In the genomic region with DNA sequence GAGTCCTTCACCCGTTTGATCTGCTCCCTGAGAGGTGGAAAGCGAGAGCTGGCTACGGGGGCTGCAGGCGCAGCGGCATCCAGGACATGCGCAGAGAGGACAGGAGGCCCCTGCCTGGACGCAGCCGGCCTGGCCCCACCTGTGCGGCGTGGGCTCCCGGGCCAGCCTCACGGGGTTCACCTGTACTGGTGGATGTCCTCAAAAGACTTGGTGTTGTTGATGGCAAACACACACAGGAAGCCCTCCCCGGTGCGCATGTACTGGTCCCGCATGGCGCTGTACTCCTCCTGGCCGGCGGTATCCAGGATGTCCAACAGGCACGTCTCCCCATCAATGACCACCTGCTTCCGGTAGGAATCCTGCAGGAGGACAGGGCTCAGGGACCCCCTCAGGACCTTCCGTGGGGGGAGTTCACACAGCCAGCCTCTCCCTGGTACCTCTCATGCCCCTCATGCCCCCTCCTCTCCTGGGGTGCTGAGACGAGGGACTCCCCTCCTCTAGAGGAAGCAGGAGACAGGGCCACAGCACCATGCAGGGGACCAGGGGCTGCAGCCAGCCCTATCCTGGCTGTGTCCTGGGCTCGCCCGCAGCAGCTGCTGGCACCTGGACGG, we compare ENCODE assay signal across 10 cellular contexts. TPM values are rescaled to one million over a fixed set of nuclear protein-coding genes. Genes with fewer than 3 reads are reported as not detected.
DNase-seq lines count a peak whose midpoint lies in the region; ATAC-seq, FAIRE-seq and TF ChIP-seq lines count a peak whose summit lies in the region.
"Had no signal": no experiment of that assay in that cellular context is flagged by ENCODE, and none has a peak within 500 bp of the region (broad histone marks: within the 10 kb centered on the region; RNA-seq: fewer than 3 reads in every experiment).

No MANE protein-coding gene starts in this region.

- TF ChIP-seq RAD21 in A549 (conservative IDR thresholded peaks at IDR 0.05 in 1 of 2, IDR thresholded peaks at IDR 0.05 in 1 of 2): no peak

- POLR2A ChIA-PET in A549 (lab: Yijun Ruan, JAX): no interaction called here

- peak overlapping the region; percentile 57 for H3K4me3 Mint-ChIP-seq in activated T-helper 17 cell treated with anti-CD3 and anti-CD28 coated beads, Interleukin-2, amount 50 U/mL, for 72 hours

- H3K4me3 ChIP-seq in A549 (peak overlapping the region; percentile 89; the same call in 2 of the 3 replicates), GM06990 (replicated peaks; ENCODE audit: low read depth, low read length) (peak overlapping the region; percentile 81), lower lobe of right lung (peak overlapping the region; percentile 80), thyroid gland (replicated peaks in 1 of 3) (no peak overlapping the region), mucosa of descending colon (no peak overlapping the region)

- intact Hi-C loops in lower lobe of right lung (cut with DNase I) (no loop called here), thyroid gland (cut with DNase I) (no loop called here), mucosa of descending colon (cut with DNase I, micrococcal nuclease) (no loop called here)

- no peaks in the 10 kb centered on the region for H3K27me3 Mint-ChIP-seq in activated T-helper 17 cell treated with anti-CD3 and anti-CD28 coated beads, Interleukin-2, amount 50 U/mL, for 72 hours

- H3K4me1 ChIP-seq in A549: peaks cover 12% of the 10 kb centered on the region
- H3K4me1 ChIP-seq in lower lobe of right lung: peaks cover 34% of the 10 kb centered on the region
- peaks cover 18 to 37% of the 10 kb centered on the region in 2 donors for H3K4me1 ChIP-seq in thyroid gland
- H3K4me1 ChIP-seq in mucosa of descending colon (ENCODE audit: low read depth): peaks cover 21% of the 10 kb centered on the region

- H3K4me1 Mint-ChIP-seq in activated T-helper 17 cell treated with anti-CD3 and anti-CD28 coated beads, Interleukin-2, amount 50 U/mL, for 72 hours: no peaks in the 10 kb centered on the region

- FAIRE-seq in A549 (lab: Jason Lieb, UNC): no peak
- FAIRE-seq: GM19239 had no signal

- no peak for TF ChIP-seq EP300 in A549 (IDR thresholded peaks at IDR 0.05)

- CTCF ChIA-PET in A549 (lab: Yijun Ruan, JAX): interaction anchor here (1.1 to 5.8 kb wide), 6 partner anchors 12 to 24 kb away, joined by 3 to 40 read pairs (median 7); no protein-coding TSS in a partner anchor

- H3K9me3 ChIP-seq in A549: no peaks in the 10 kb centered on the region
- H3K9me3 ChIP-seq in lower lobe of right lung: no peaks in the 10 kb centered on the region
- H3K9me3 ChIP-seq in thyroid gland: no peaks in the 10 kb centered on the region
- H3K9me3 ChIP-seq in mucosa of descending colon: no peaks in the 10 kb centered on the region
- H3K9me3 ChIP-seq: left lung had no signal

- H3K27me3 ChIP-seq in GM06990 (replicated peaks; ENCODE audit: control insufficient read depth, insufficient read depth, low read length): no peaks in the 10 kb centered on the region
- peaks cover 4% of the 10 kb centered on the region for H3K27me3 ChIP-seq in lower lobe of right lung (ENCODE audit: low read depth)
- H3K27me3 ChIP-seq in thyroid gland: no peaks in the 10 kb centered on the region

- H3K9me3 Mint-ChIP-seq in activated T-helper 17 cell treated with anti-CD3 and anti-CD28 coated beads, Interleukin-2, amount 50 U/mL, for 72 hours: no peaks in the 10 kb centered on the region

- H3K36me3 Mint-ChIP-seq in activated T-helper 17 cell treated with anti-CD3 and anti-CD28 coated beads, Interleukin-2, amount 50 U/mL, for 72 hours (ENCODE audit: low read depth): peaks cover 14% of the 10 kb centered on the region

- ATAC-seq in A549 (no peak), lower lobe of right lung (no peak), mucosa of descending colon (no peak)
- no peak for ATAC-seq in activated T-helper 17 cell treated with anti-CD3 and anti-CD28 coated beads, Interleukin-2, amount 50 U/mL, for 72 hours (replicated peaks)

- peak overlapping the region; percentile 97 for H3K4me2 ChIP-seq in A549

- DNase-seq in A549 (ENCODE audit: low read depth in 1 of 2, low spot score in 1 of 2) (no peak), GM06990 (ENCODE audit: extremely low read depth, insufficient read length) (no peak), lower lobe of right lung (no peak), thyroid gland (no peak), middle frontal gyrus (ENCODE audit: extremely low spot score, low spot score) (no peak), DMS153 treated with DMSO at 0.1 percent for 48 hours (lab: John Stamatoyannopoulos, UW; ENCODE audit: unreplicated experiment) (no peak), mucosa of descending colon (no peak)

- no peak overlapping the region for H3K27ac Mint-ChIP-seq in activated T-helper 17 cell treated with anti-CD3 and anti-CD28 coated beads, Interleukin-2, amount 50 U/mL, for 72 hours

- 93% methylated on average over 11 of the region's 25 CpGs for WGBS in A549 (ENCODE audit: missing lambda C conversion rate)
- 96 to 98% methylated on average over 7 to 21 of the region's 25 CpGs for WGBS in thyroid gland, 2 donors

- H3K27ac ChIP-seq in A549 (peak overlapping the region in 1 of 2 experiments; percentile 98; a peak in 2 of 6 replicates), lower lobe of right lung (peak overlapping the region; percentile 59), thyroid gland (no peak overlapping the region)

- TF ChIP-seq CTCF in A549 (IDR thresholded peaks at IDR 0.05): no peak
- no peak for TF ChIP-seq CTCF in GM06990 (IDR thresholded peaks at IDR 0.05; ENCODE audit: insufficient read depth, low read length, poor library complexity, severe bottlenecking)
- no peak for TF ChIP-seq CTCF in lower lobe of right lung (IDR thresholded peaks at IDR 0.05)
- no peak for TF ChIP-seq CTCF in thyroid gland (IDR thresholded peaks at IDR 0.05)
- TF ChIP-seq CTCF in mucosa of descending colon (IDR thresholded peaks at IDR 0.05): no peak

- TF ChIP-seq POLR2A in A549 (IDR thresholded peaks at IDR 0.05; ENCODE audit: low read length) (no peak), thyroid gland (IDR thresholded peaks at IDR 0.05) (no peak)

- H3K36me3 ChIP-seq in GM06990 (ENCODE audit: control insufficient read depth, insufficient read depth, low read length): peaks cover 18% of the 10 kb centered on the region
- peaks cover 33% of the 10 kb centered on the region for H3K36me3 ChIP-seq in lower lobe of right lung
- peaks cover 17 to 20% of the 10 kb centered on the region in 2 donors for H3K36me3 ChIP-seq in thyroid gland
- H3K36me3 ChIP-seq in mucosa of descending colon (ENCODE audit: low read depth): no peaks in the 10 kb centered on the region

RNA-seq across cellular contexts. Expression of gene HRAS, which starts 1.7 kb away (rescaled TPM):
- polyA plus RNA-seq in A549 (2011; rRNA removed) (56.3 and 63.3 TPM in 2 replicates), A549 (2017; fragmentation: RNase III; extraction: RNeasy Plus Mini Kit Qiagen cat#74134 plus additional on column Dnase treatment) (86.9 to 96.3 TPM (median 88.2 TPM) in 3 replicates)
- 189 and 255 TPM in 2 replicates for polyA plus RNA-seq in A549 (2012; cell fraction: cytosol; rRNA removed)
- 141 and 185 TPM in 2 replicates for polyA plus RNA-seq in A549 (2012; cell fraction: nucleus; rRNA removed)
- polyA minus RNA-seq in A549 (2011; rRNA and poly(A)+ RNA removed): 71.6 and 81.9 TPM in 2 replicates
- total RNA-seq in activated T-helper 17 cell treated with anti-CD3 and anti-CD28 coated beads, Interleukin-2, amount 50 U/mL, for 72 hours: 10 to 100 TPM; 29.5 to 73.2 TPM
- total RNA-seq in lower lobe of right lung (36.3 TPM), thyroid gland (10 to 100 TPM; 16.9 to 41.3 (median 29.9) TPM), mucosa of descending colon (10 to 100 TPM; 41.4 to 50.6 (median 50.1) TPM)

RNA-seq across cellular contexts. Expression of gene LRRC56, which starts 3.6 kb away (rescaled TPM):
- polyA plus RNA-seq in A549 (2011; rRNA removed) (0.30 and 0.32 TPM in 2 replicates), A549 (2017; fragmentation: RNase III; extraction: RNeasy Plus Mini Kit Qiagen cat#74134 plus additional on column Dnase treatment) (0.47 to 1.1 TPM (median 1.0 TPM) in 3 replicates)
- polyA plus RNA-seq in A549 (2012; cell fraction: cytosol; rRNA removed): 0.29 and 0.49 TPM in 2 replicates
- 2.3 and 2.6 TPM in 2 replicates for polyA plus RNA-seq in A549 (2012; cell fraction: nucleus; rRNA removed)
- polyA minus RNA-seq in A549 (2011; rRNA and poly(A)+ RNA removed): 0.15 and 0.37 TPM in 2 replicates
- total RNA-seq in activated T-helper 17 cell treated with anti-CD3 and anti-CD28 coated beads, Interleukin-2, amount 50 U/mL, for 72 hours: 1 to 10 TPM; 1.1 to 4.4 TPM
- total RNA-seq in lower lobe of right lung (7.6 TPM), thyroid gland (1 to 10 TPM; 1.7 to 2.6 (median 2.3) TPM), mucosa of descending colon (1 to 10 TPM; 1.5 to 5.2 (median 4.8) TPM)

RNA-seq across cellular contexts. Expression of gene RNH1, which starts 26.6 kb away (rescaled TPM):
- polyA plus RNA-seq in A549 (2011; rRNA removed) (85.8 and 108 TPM in 2 replicates), A549 (2017; fragmentation: RNase III; extraction: RNeasy Plus Mini Kit Qiagen cat#74134 plus additional on column Dnase treatment) (131 to 135 TPM (median 135 TPM) in 3 replicates)
- polyA plus RNA-seq in A549 (2012; cell fraction: cytosol; rRNA removed): 179 and 244 TPM in 2 replicates
- polyA plus RNA-seq in A549 (2012; cell fraction: nucleus; rRNA removed): 443 and 610 TPM in 2 replicates
- polyA minus RNA-seq in A549 (2011; rRNA and poly(A)+ RNA removed): 52.4 and 83.7 TPM in 2 replicates
- 100 to 1,000 TPM in 1 of 2 donors, 10 to 100 TPM in 1; 88.4 to 126 TPM for total RNA-seq in activated T-helper 17 cell treated with anti-CD3 and anti-CD28 coated beads, Interleukin-2, amount 50 U/mL, for 72 hours
- total RNA-seq in lower lobe of right lung (237 TPM), thyroid gland (100 to 1,000 TPM; 191 to 259 (median 231) TPM), mucosa of descending colon (100 to 1,000 TPM; 108 to 127 (median 118) TPM)

RNA-seq across cellular contexts. Expression of gene LMNTD2, which starts 26.8 kb away (rescaled TPM):
- polyA plus RNA-seq in A549 (2011; rRNA removed) (1.7 and 2.2 TPM in 2 replicates), A549 (2017; fragmentation: RNase III; extraction: RNeasy Plus Mini Kit Qiagen cat#74134 plus additional on column Dnase treatment) (2.6 to 4.2 TPM (median 3.5 TPM) in 3 replicates)
- 3.6 and 5.1 TPM in 2 replicates for polyA plus RNA-seq in A549 (2012; cell fraction: cytosol; rRNA removed)
- polyA plus RNA-seq in A549 (2012; cell fraction: nucleus; rRNA removed): 25.7 and 39.4 TPM in 2 replicates
- polyA minus RNA-seq in A549 (2011; rRNA and poly(A)+ RNA removed): 0.50 and 0.97 TPM in 2 replicates
- 1 to 10 TPM; 2.7 to 6.6 TPM for total RNA-seq in activated T-helper 17 cell treated with anti-CD3 and anti-CD28 coated beads, Interleukin-2, amount 50 U/mL, for 72 hours
- total RNA-seq in lower lobe of right lung (6.0 TPM), thyroid gland (1 to 10 TPM; 4.2 to 8.8 (median 6.6) TPM), mucosa of descending colon (10 to 100 TPM in 2 of 3 donors, 1 to 10 TPM in 1; 5.4 to 19.1 (median 10.7) TPM)

RNA-seq across cellular contexts. Expression of gene RASSF7, which starts 27.1 kb away (rescaled TPM):
- polyA plus RNA-seq in A549 (2011; rRNA removed) (18.4 and 19.0 TPM in 2 replicates), A549 (2017; fragmentation: RNase III; extraction: RNeasy Plus Mini Kit Qiagen cat#74134 plus additional on column Dnase treatment) (27.7 to 30.7 TPM (median 30.5 TPM) in 3 replicates)
- polyA plus RNA-seq in A549 (2012; cell fraction: cytosol; rRNA removed): 56.3 and 74.7 TPM in 2 replicates
- 101 and 152 TPM in 2 replicates for polyA plus RNA-seq in A549 (2012; cell fraction: nucleus; rRNA removed)
- 5.6 and 11.8 TPM in 2 replicates for polyA minus RNA-seq in A549 (2011; rRNA and poly(A)+ RNA removed)
- 10 to 100 TPM; 22.7 to 37.7 TPM for total RNA-seq in activated T-helper 17 cell treated with anti-CD3 and anti-CD28 coated beads, Interleukin-2, amount 50 U/mL, for 72 hours
- total RNA-seq in lower lobe of right lung (71.5 TPM), thyroid gland (10 to 100 TPM; 18.6 to 60.0 (median 24.8) TPM), mucosa of descending colon (100 to 1,000 TPM in 1 of 3 donors, 10 to 100 TPM in 2; 45.7 to 108 (median 83.7) TPM)

Comparison
In these comparisons a context has a peak if more than half of its experiments do, and no peak if none do; other contexts are left out.
1. H3K4me3 ChIP-seq: peak in A549 (single experiment), GM06990 (single experiment) and lower lobe of right lung (single experiment); none in thyroid gland (0 of 3) and mucosa of descending colon (single experiment).